17 cellular contexts compared by ENCODE assay signal in the genomic region with DNA sequence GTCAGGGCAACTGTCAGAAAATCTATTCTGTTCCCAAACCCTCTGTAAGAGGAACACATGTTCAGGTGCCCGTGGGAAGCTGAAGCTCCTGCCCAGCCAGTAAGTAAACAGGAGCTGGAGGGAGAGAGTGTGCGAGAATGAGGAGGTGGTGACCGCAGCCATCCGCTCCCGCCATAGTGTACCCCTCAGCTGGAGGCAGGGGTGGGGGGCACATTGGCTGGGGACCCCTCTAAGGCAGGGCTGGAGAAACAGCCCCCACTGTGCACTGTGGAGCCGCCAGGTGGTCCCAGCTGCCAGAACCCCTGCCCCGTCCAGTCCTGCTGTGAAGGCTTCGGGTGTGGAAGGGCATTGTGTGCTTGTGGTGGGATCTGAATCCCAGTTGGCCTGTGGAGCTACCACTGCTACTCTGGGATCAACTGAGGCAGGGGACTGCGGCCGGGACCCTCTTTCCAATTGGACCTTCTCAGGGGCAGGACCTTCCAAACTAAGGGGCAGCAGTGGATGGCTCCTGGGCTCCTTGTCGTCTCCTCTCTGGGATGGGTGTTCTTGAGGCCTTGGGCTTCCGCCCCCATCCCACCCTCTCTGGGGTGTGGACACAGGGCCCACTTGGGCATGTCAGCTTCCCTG. TPM values are rescaled to one million over a fixed set of nuclear protein-coding genes. Genes with fewer than 3 reads are reported as not detected.
DNase-seq lines count a peak whose midpoint lies in the region; ATAC-seq and TF ChIP-seq lines count a peak whose summit lies in the region.
"Had no signal": no experiment of that assay in that cellular context is flagged by ENCODE, and none has a peak within 500 bp of the region (broad histone marks: within the 10 kb centered on the region; RNA-seq: fewer than 3 reads in every experiment).

No MANE protein-coding gene starts in this region.

- no peak for ATAC-seq in lung (ENCODE audit: insufficient read depth, low FRiP score)
- ATAC-seq in aorta (ENCODE audit: low FRiP score), result peak; percentile 9
- ATAC-seq in HG03175 (IDR thresholded peaks at IDR 0.05; ENCODE audit: unreplicated experiment), result no peak
- ATAC-seq in HG03457 (IDR thresholded peaks at IDR 0.05; ENCODE audit: unreplicated experiment), result no peak

- no peak overlapping the region for H3K4me3 ChIP-seq in left ventricle myocardium inferior
- H3K4me3 ChIP-seq in lung, result no peak overlapping the region
- no peak overlapping the region for H3K4me3 ChIP-seq in aorta (ENCODE audit: low read length in 2 of 2)
- H3K4me3 ChIP-seq in effector memory CD4-positive, alpha-beta T cell (ENCODE audit: insufficient read depth, low read depth, low read length, poor library complexity, severe bottlenecking), result no peak overlapping the region
- H3K4me3 ChIP-seq: GM12878, GM23338, MG63 had no signal

- H3K4me1 ChIP-seq in left ventricle myocardium inferior (peaks cover 100% of the 10 kb centered on the region), lung (ENCODE audit: control insufficient read depth in 2 of 2, insufficient read depth in 2 of 2, low read length in 2 of 2) (peaks cover 13 to 20% of the 10 kb centered on the region in 2 donors), aorta (ENCODE audit: control insufficient read depth in 1 of 2, insufficient read depth in 2 of 2, low read length in 2 of 2) (no peaks in the 10 kb centered on the region)
- no peaks in the 10 kb centered on the region for H3K4me1 ChIP-seq in effector memory CD4-positive, alpha-beta T cell (ENCODE audit: control insufficient read depth, insufficient read depth, low read length, poor library complexity, severe bottlenecking)

- DNase-seq in left ventricle myocardium inferior (no peak), cardiac septum (ENCODE audit: low spot score) (no peak), lung (ENCODE audit: low spot score) (no peak), osteocyte (ENCODE audit: extremely low spot score, unreplicated experiment) (no peak), aorta (peak; percentile 41 to 63)
- no peak for DNase-seq in effector memory CD4-positive, alpha-beta T cell
- DNase-seq: C1 segment of cervical spinal cord, DMS79 treated with DMSO at 0.1 percent for 48 hours, Karpas-422, NCI-H1092, NCI-H146, NCI-H510A treated with DMSO at 0.1 percent for 48 hours had no signal

- no peaks in the 10 kb centered on the region for H3K9me3 ChIP-seq in left ventricle myocardium inferior (replicated peaks)
- no peaks in the 10 kb centered on the region for H3K9me3 ChIP-seq in lung (ENCODE audit: control insufficient read depth in 2 of 2, insufficient read depth in 1 of 2, low read length in 1 of 2)
- no peaks in the 10 kb centered on the region for H3K9me3 ChIP-seq in aorta (ENCODE audit: control insufficient read depth, low read length)
- no peaks in the 10 kb centered on the region for H3K9me3 ChIP-seq in effector memory CD4-positive, alpha-beta T cell (ENCODE audit: control insufficient read depth, low read length)
- H3K9me3 ChIP-seq: MG63 had no signal

- H3K27ac Mint-ChIP-seq in osteocyte (ENCODE audit: unreplicated experiment), result peak overlapping the region; percentile 68

- WGBS in lung, 2 donors, result 92% methylated on average over 12 of the region's 12 CpGs
- WGBS in aorta, 2 donors, result 90 to 91% methylated on average over 12 of the region's 12 CpGs

- H3K27ac ChIP-seq in left ventricle myocardium inferior (replicated peaks) (peak overlapping the region; percentile 74), lung (ENCODE audit: low read depth in 1 of 2, low read length in 1 of 2) (peak overlapping the region; percentile 0 to 12), aorta (ENCODE audit: low read depth in 1 of 2, low read length in 2 of 2) (no peak overlapping the region)
- H3K27ac ChIP-seq in effector memory CD4-positive, alpha-beta T cell (ENCODE audit: insufficient read depth, low read length, poor library complexity, severe bottlenecking), result no peak overlapping the region

- H3K36me3 ChIP-seq in left ventricle myocardium inferior (no peaks in the 10 kb centered on the region), lung (ENCODE audit: control insufficient read depth in 2 of 2, insufficient read depth in 2 of 2, low read length in 2 of 2) (no peaks in the 10 kb centered on the region), aorta (ENCODE audit: control insufficient read depth in 1 of 2, insufficient read depth in 2 of 2, low read length in 1 of 2) (no peaks in the 10 kb centered on the region)
- H3K36me3 ChIP-seq in effector memory CD4-positive, alpha-beta T cell (ENCODE audit: control insufficient read depth, insufficient read depth, low read length), result no peaks in the 10 kb centered on the region
- H3K36me3 ChIP-seq: MG63 had no signal

- peaks cover 87% of the 10 kb centered on the region for H3K4me1 Mint-ChIP-seq in osteocyte (ENCODE audit: unreplicated experiment)

- H3K27me3 ChIP-seq in left ventricle myocardium inferior (ENCODE audit: low read depth) (no peaks in the 10 kb centered on the region), lung (ENCODE audit: control insufficient read depth, insufficient read depth) (no peaks in the 10 kb centered on the region), aorta (ENCODE audit: control insufficient read depth in 1 of 2, insufficient read depth in 2 of 2, low read length in 1 of 2) (no peaks in the 10 kb centered on the region)
- H3K27me3 ChIP-seq in effector memory CD4-positive, alpha-beta T cell (replicated peaks; ENCODE audit: control insufficient read depth, insufficient read depth, low read length, poor library complexity, severe bottlenecking), result no peaks in the 10 kb centered on the region
- H3K27me3 ChIP-seq: MG63 had no signal

- intact Hi-C loops in left ventricle myocardium inferior (cut with micrococcal nuclease), result loop anchor here (5.0 kb wide), 1 partner anchor 136 kb away; no protein-coding TSS in a partner anchor
- intact Hi-C loops in cardiac septum (cut with DNase I), result loop anchor here (1.0 kb wide), 1 partner anchor 140 kb away; no protein-coding TSS in a partner anchor
- intact Hi-C loops in aorta (cut with DNase I), result loop anchor here (1.0 to 5.0 kb wide), 3 partner anchors 64 to 139 kb away; no protein-coding TSS in a partner anchor

- TF ChIP-seq CTCF in left ventricle myocardium inferior (IDR thresholded peaks at IDR 0.05; ENCODE audit: borderline replicate concordance), result no peak
- no peak for TF ChIP-seq CTCF in lung (IDR thresholded peaks at IDR 0.05; ENCODE audit: control extremely low read depth, extremely low read depth)
- no peak for TF ChIP-seq CTCF in osteocyte (IDR thresholded peaks at IDR 0.05)

- no peak overlapping the region for H3K4me3 Mint-ChIP-seq in osteocyte (ENCODE audit: unreplicated experiment)

- H3K27me3 Mint-ChIP-seq in osteocyte (ENCODE audit: unreplicated experiment), result no peaks in the 10 kb centered on the region

- no peaks in the 10 kb centered on the region for H3K9me3 Mint-ChIP-seq in osteocyte (ENCODE audit: unreplicated experiment)
- H3K9me3 Mint-ChIP-seq: GM23338 had no signal

- peaks cover 4% of the 10 kb centered on the region for H3K36me3 Mint-ChIP-seq in osteocyte (ENCODE audit: unreplicated experiment)

RNA-seq across cellular contexts. Expression of a gene that starts 59.6 kb away (rescaled TPM):
- total RNA-seq in left ventricle myocardium inferior, result 305 TPM
- 299 TPM for total RNA-seq in cardiac septum
- 10 to 100 TPM; 40.1 to 72.3 TPM for total RNA-seq in lung
- polyA plus RNA-seq in lung, result 10 to 100 TPM; 23.0 to 27.7 TPM
- total RNA-seq in osteocyte, result 102 and 114 TPM in 2 replicates
- total RNA-seq in aorta, result 10 to 100 TPM; 43.5 to 50.6 TPM
- polyA plus RNA-seq in aorta, result 10 to 100 TPM in 1 of 2 donors, 1 to 10 TPM in 1; 7.1 to 27.4 TPM

Comparison
In these comparisons a context has a peak if more than half of its experiments do, and no peak if none do; other contexts are left out.
1. DNase-seq: peak in aorta (2 of 2); none in left ventricle myocardium inferior (single experiment), cardiac septum (single experiment), lung (single experiment), osteocyte (single experiment) and effector memory CD4-positive, alpha-beta T cell (0 of 3).
2. H3K27ac ChIP-seq: peak in left ventricle myocardium inferior (single experiment) and lung (2 of 2); none in aorta (0 of 2) and effector memory CD4-positive, alpha-beta T cell (single experiment).